29 cellular contexts compared by ENCODE assay signal in genomic region chr1:100912019-100912418, GRCh38.
"Had no signal": no experiment of that assay in that cellular context is flagged by ENCODE, and none has a peak within 500 bp of the region (broad histone marks: within the 10 kb centered on the region; RNA-seq: fewer than 3 reads in every experiment).

No MANE protein-coding gene starts in this region.

- DNase-seq: activated B cell treated with CpG ODN at 0.5 μM for 24 hours; activated CD4-positive, alpha-beta T cell treated with anti-CD3 and anti-CD28 coated beads, Interleukin-2, amount 50 U/mL, for 1 hour; activated CD8-positive, alpha-beta memory T cell treated with anti-CD3 and anti-CD28 coated beads, Interleukin-2, amount 10 ng/mL, durations not matched to agents 7 days and 5 days; activated CD8-positive, alpha-beta T cell treated with anti-CD3 and anti-CD28 coated beads for 36 hours; activated effector memory CD4-positive, alpha-beta T cell treated with anti-CD3 and anti-CD28 coated beads, Interleukin-2, amount 50 U/mL, for 16 hours; activated naive CD4-positive, alpha-beta T cell treated with anti-CD3 and anti-CD28 coated beads for 36 hours; activated naive CD8-positive, alpha-beta T cell treated with anti-CD3 and anti-CD28 coated beads for 36 hours; amniotic stem cell; brain microvascular endothelial cell; cortex of kidney; foreskin melanocyte; heart right ventricle; left lung; mucosa of descending colon; pancreas; psoas muscle; sigmoid colon; small intestine; stimulated activated CD4-positive, alpha-beta T cell treated with anti-CD3 and anti-CD28 coated beads, Interleukin-4, amount 100 ng/mL, for 4 hours; stimulated activated CD8-positive, alpha-beta memory T cell treated with anti-CD3 and anti-CD28 coated beads, Interleukin-4, amount 100 ng/mL, for 48 hours; stimulated activated naive CD8-positive, alpha-beta T cell treated with anti-CD3 and anti-CD28 coated beads, Interleukin-15, amount 100 ng/mL, for 72 hours; substantia nigra; T-helper 2 cell; uterus had no signal

- H3K9me3 ChIP-seq: esophagus muscularis mucosa, heart right ventricle, left lung, mucosa of descending colon, pancreas, psoas muscle, sigmoid colon, uterus had no signal

- H3K4me1 ChIP-seq: heart right ventricle, left lung, pancreas, psoas muscle, sigmoid colon, uterus had no signal

- H3K27ac Mint-ChIP-seq: activated B cell treated with CpG ODN at 0.5 μM for 24 hours; activated CD8-positive, alpha-beta memory T cell treated with anti-CD3 and anti-CD28 coated beads, Interleukin-2, amount 10 ng/mL, durations not matched to agents 7 days and 5 days; activated CD8-positive, alpha-beta T cell treated with anti-CD3 and anti-CD28 coated beads for 36 hours; activated naive CD4-positive, alpha-beta T cell treated with anti-CD3 and anti-CD28 coated beads for 36 hours; activated naive CD8-positive, alpha-beta T cell treated with anti-CD3 and anti-CD28 coated beads for 36 hours; activated T-helper 1 cell treated with anti-CD3 and anti-CD28 coated beads, Interleukin-12 subunit alpha, Interleukin-12 subunit beta, Interleukin-2, Interleukin-4 antibody, amounts not matched to agents 30 ng/mL and 10 ng/mL and 1 ng/mL, durations not matched to agents 14 hours and 24 hours and 36 hours; stimulated activated memory B cell treated with anti-CD40 and anti-IgM and Interleukin-4, amounts not matched to agents 10 μg/mL and 1 μg/mL and 100 μg/mL, for 72 hours; stimulated activated naive CD8-positive, alpha-beta T cell treated with anti-CD3 and anti-CD28 coated beads, Interleukin-15, amount 100 ng/mL, for 72 hours; type B pancreatic cell had no signal

- H3K4me3 ChIP-seq: esophagus muscularis mucosa, heart right ventricle, left lung, lung, mucosa of descending colon, pancreas, psoas muscle, sigmoid colon, uterus had no signal

- H3K36me3 ChIP-seq: uterus had no signal

- H3K27me3 ChIP-seq: brain microvascular endothelial cell, esophagus muscularis mucosa, heart right ventricle, left lung, pancreas, sigmoid colon, uterus had no signal

- ATAC-seq: activated CD8-positive, alpha-beta memory T cell treated with anti-CD3 and anti-CD28 coated beads, Interleukin-2, amount 10 ng/mL, durations not matched to agents 7 days and 5 days; activated CD8-positive, alpha-beta T cell treated with anti-CD3 and anti-CD28 coated beads for 36 hours; heart right ventricle; left lung; mucosa of descending colon; pancreas; psoas muscle; stimulated activated memory B cell treated with anti-CD40 and anti-IgM and Interleukin-4, amounts not matched to agents 10 μg/mL and 1 μg/mL and 100 μg/mL, for 72 hours; stimulated activated naive CD8-positive, alpha-beta T cell treated with anti-CD3 and anti-CD28 coated beads, Interleukin-15, amount 100 ng/mL, for 72 hours had no signal

- H3K27me3 Mint-ChIP-seq: activated B cell treated with CpG ODN at 0.5 μM for 24 hours; activated CD8-positive, alpha-beta memory T cell treated with anti-CD3 and anti-CD28 coated beads, Interleukin-2, amount 10 ng/mL, durations not matched to agents 7 days and 5 days; activated CD8-positive, alpha-beta T cell treated with anti-CD3 and anti-CD28 coated beads for 36 hours; activated naive CD8-positive, alpha-beta T cell treated with anti-CD3 and anti-CD28 coated beads for 36 hours; stimulated activated memory B cell treated with anti-CD40 and anti-IgM and Interleukin-4, amounts not matched to agents 10 μg/mL and 1 μg/mL and 100 μg/mL, for 72 hours; stimulated activated naive CD8-positive, alpha-beta T cell treated with anti-CD3 and anti-CD28 coated beads, Interleukin-15, amount 100 ng/mL, for 72 hours; type B pancreatic cell had no signal

- H3K4me3 Mint-ChIP-seq: activated B cell treated with CpG ODN at 0.5 μM for 24 hours; activated CD8-positive, alpha-beta memory T cell treated with anti-CD3 and anti-CD28 coated beads, Interleukin-2, amount 10 ng/mL, durations not matched to agents 7 days and 5 days; activated CD8-positive, alpha-beta T cell treated with anti-CD3 and anti-CD28 coated beads for 36 hours; activated naive CD4-positive, alpha-beta T cell treated with anti-CD3 and anti-CD28 coated beads for 36 hours; activated naive CD8-positive, alpha-beta T cell treated with anti-CD3 and anti-CD28 coated beads for 36 hours; activated T-helper 1 cell treated with anti-CD3 and anti-CD28 coated beads, Interleukin-12 subunit alpha, Interleukin-12 subunit beta, Interleukin-2, Interleukin-4 antibody, amounts not matched to agents 30 ng/mL and 10 ng/mL and 1 ng/mL, durations not matched to agents 14 hours and 24 hours and 36 hours; stimulated activated memory B cell treated with anti-CD40 and anti-IgM and Interleukin-4, amounts not matched to agents 10 μg/mL and 1 μg/mL and 100 μg/mL, for 72 hours; stimulated activated naive CD8-positive, alpha-beta T cell treated with anti-CD3 and anti-CD28 coated beads, Interleukin-15, amount 100 ng/mL, for 72 hours; type B pancreatic cell had no signal

- H3K27ac ChIP-seq: brain microvascular endothelial cell, esophagus muscularis mucosa, heart right ventricle, left lung, pancreas, psoas muscle, sigmoid colon, uterus had no signal

- H3K9me3 Mint-ChIP-seq: activated B cell treated with CpG ODN at 0.5 μM for 24 hours; activated CD8-positive, alpha-beta T cell treated with anti-CD3 and anti-CD28 coated beads for 36 hours; activated naive CD4-positive, alpha-beta T cell treated with anti-CD3 and anti-CD28 coated beads for 36 hours; activated naive CD8-positive, alpha-beta T cell treated with anti-CD3 and anti-CD28 coated beads for 36 hours; activated T-helper 1 cell treated with anti-CD3 and anti-CD28 coated beads, Interleukin-12 subunit alpha, Interleukin-12 subunit beta, Interleukin-2, Interleukin-4 antibody, amounts not matched to agents 30 ng/mL and 10 ng/mL and 1 ng/mL, durations not matched to agents 14 hours and 24 hours and 36 hours; stimulated activated memory B cell treated with anti-CD40 and anti-IgM and Interleukin-4, amounts not matched to agents 10 μg/mL and 1 μg/mL and 100 μg/mL, for 72 hours; stimulated activated naive CD8-positive, alpha-beta T cell treated with anti-CD3 and anti-CD28 coated beads, Interleukin-15, amount 100 ng/mL, for 72 hours; type B pancreatic cell had no signal
